ENCODE assay signal across 12 cellular contexts in genomic region chr11:2807801-2808241, GRCh38.
DNase-seq lines count a peak whose midpoint lies in the region; ATAC-seq and TF ChIP-seq lines count a peak whose summit lies in the region.
"Had no signal": no experiment of that assay in that cellular context is flagged by ENCODE, and none has a peak within 500 bp of the region (broad histone marks: within the 10 kb centered on the region; RNA-seq: fewer than 3 reads in every experiment).

No MANE protein-coding gene starts in this region.

- H3K9me3 Mint-ChIP-seq in endodermal cell, result peaks cover 3% of the 10 kb centered on the region

- H3K4me1 ChIP-seq in endodermal cell (ENCODE audit: control insufficient read depth, insufficient read depth, low read length) (peaks cover 8% of the 10 kb centered on the region), mucosa of stomach (ENCODE audit: control insufficient read depth, insufficient read depth, low read length) (peaks cover 26% of the 10 kb centered on the region), thoracic aorta (ENCODE audit: control insufficient read depth in 1 of 2, low read depth in 2 of 2) (peaks cover 0 to 17% of the 10 kb centered on the region in 2 donors)
- H3K4me1 ChIP-seq: SJCRH30 had no signal

- ATAC-seq in thoracic aorta (ENCODE audit: insufficient number of reproducible peaks, low FRiP score, low read depth), result no peak
- ATAC-seq in GM19351 (IDR thresholded peaks at IDR 0.05; ENCODE audit: unreplicated experiment), result no peak
- ATAC-seq: activated CD4-positive, CD25-positive, alpha-beta regulatory T cell treated with anti-CD3 and anti-CD28 coated beads, Interleukin-2, amount 50 U/mL, for 24 hours had no signal

- H3K9me3 ChIP-seq in WERI-Rb-1 (ENCODE audit: severe bottlenecking), result peaks cover 9% of the 10 kb centered on the region
- no peaks in the 10 kb centered on the region for H3K9me3 ChIP-seq in endodermal cell (ENCODE audit: control insufficient read depth, low read length)
- no peaks in the 10 kb centered on the region for H3K9me3 ChIP-seq in mucosa of stomach (ENCODE audit: control insufficient read depth, low read length)
- no peaks in the 10 kb centered on the region for H3K9me3 ChIP-seq in thoracic aorta

- no peak overlapping the region for H3K4me3 Mint-ChIP-seq in endodermal cell
- H3K4me3 Mint-ChIP-seq: stimulated activated memory B cell treated with anti-CD40 and anti-IgM and Interleukin-4, amounts not matched to agents 10 μg/mL and 1 μg/mL and 100 μg/mL, for 72 hours had no signal

- peaks cover 68% of the 10 kb centered on the region for H3K27me3 Mint-ChIP-seq in endodermal cell (ENCODE audit: insufficient read depth)
- H3K27me3 Mint-ChIP-seq: stimulated activated memory B cell treated with anti-CD40 and anti-IgM and Interleukin-4, amounts not matched to agents 10 μg/mL and 1 μg/mL and 100 μg/mL, for 72 hours had no signal

- no peak overlapping the region for H3K9ac ChIP-seq in endodermal cell (ENCODE audit: extremely low read depth, low read length, poor library complexity, severe bottlenecking)
- H3K9ac ChIP-seq in mucosa of stomach (ENCODE audit: low read length), result peak overlapping the region; percentile 29
- H3K9ac ChIP-seq: neural progenitor cell had no signal

- TF ChIP-seq CTCF in WERI-Rb-1 (IDR thresholded peaks at IDR 0.05; ENCODE audit: low read depth, low read length) (no peak), endodermal cell (conservative IDR thresholded peaks at IDR 0.05) (no peak), thoracic aorta (IDR thresholded peaks at IDR 0.05) (no peak)

- H3K4me1 Mint-ChIP-seq in endodermal cell, result peaks cover 18% of the 10 kb centered on the region

- H3K27me3 ChIP-seq in WERI-Rb-1 (ENCODE audit: insufficient read depth, low read depth, severe bottlenecking) (no peaks in the 10 kb centered on the region), endodermal cell (ENCODE audit: control insufficient read depth, insufficient read depth, low read length, poor library complexity, severe bottlenecking) (no peaks in the 10 kb centered on the region), mucosa of stomach (ENCODE audit: control insufficient read depth, insufficient read depth, low read length) (no peaks in the 10 kb centered on the region), thoracic aorta (replicated peaks; ENCODE audit: insufficient read depth) (no peaks in the 10 kb centered on the region)

- WGBS in endodermal cell (ENCODE audit: insufficient coverage in 1 of 2, insufficient read length in 1 of 2), 2 experiments, result 95 to 100% methylated on average over 2 to 11 of the region's 11 CpGs

- H3K36me3 Mint-ChIP-seq in endodermal cell (ENCODE audit: low read depth), result no peaks in the 10 kb centered on the region
- H3K36me3 Mint-ChIP-seq: neural progenitor cell had no signal

- H3K36me3 ChIP-seq in WERI-Rb-1 (no peaks in the 10 kb centered on the region), endodermal cell (ENCODE audit: control insufficient read depth, insufficient read depth, low read length) (no peaks in the 10 kb centered on the region), mucosa of stomach (ENCODE audit: control insufficient read depth, insufficient read depth, low read length) (no peaks in the 10 kb centered on the region), thoracic aorta (no peaks in the 10 kb centered on the region)
- H3K36me3 ChIP-seq: neural progenitor cell, SJCRH30 had no signal

- DNase-seq in WERI-Rb-1 (peak; percentile 4), endodermal cell (peak; percentile 17), thoracic aorta (ENCODE audit: low spot score) (no peak), kidney glomerular epithelial cell (lab: John Stamatoyannopoulos, UW) (no peak), KG1 (lab: John Stamatoyannopoulos, UW) (no peak)
- DNase-seq: NCI-H510A had no signal

- no peak overlapping the region for H3K27ac ChIP-seq in WERI-Rb-1
- no peak overlapping the region for H3K27ac ChIP-seq in endodermal cell (ENCODE audit: low read depth, low read length)
- H3K27ac ChIP-seq in thoracic aorta, result no peak overlapping the region
- H3K27ac ChIP-seq: neural progenitor cell, SJCRH30 had no signal

- no peak overlapping the region for H3K4me3 ChIP-seq in WERI-Rb-1 (ENCODE audit: low read depth, low read length)
- no peak overlapping the region for H3K4me3 ChIP-seq in endodermal cell (ENCODE audit: low read length)
- no peak overlapping the region for H3K4me3 ChIP-seq in mucosa of stomach (ENCODE audit: low read length)
- peak overlapping the region; percentile 54 for H3K4me3 ChIP-seq in thoracic aorta
- H3K4me3 ChIP-seq: neural progenitor cell had no signal

- H3K27ac Mint-ChIP-seq in endodermal cell, result no peak overlapping the region
- H3K27ac Mint-ChIP-seq: neural progenitor cell; stimulated activated memory B cell treated with anti-CD40 and anti-IgM and Interleukin-4, amounts not matched to agents 10 μg/mL and 1 μg/mL and 100 μg/mL, for 72 hours had no signal

Comparison
In these comparisons a context has a peak if more than half of its experiments do, and no peak if none do; other contexts are left out.
1. DNase-seq: peak in WERI-Rb-1 (single experiment) and endodermal cell (single experiment); none in thoracic aorta (single experiment), kidney glomerular epithelial cell (single experiment) and KG1 (single experiment).